8 cellular contexts compared by ENCODE assay signal in the genomic region with DNA sequence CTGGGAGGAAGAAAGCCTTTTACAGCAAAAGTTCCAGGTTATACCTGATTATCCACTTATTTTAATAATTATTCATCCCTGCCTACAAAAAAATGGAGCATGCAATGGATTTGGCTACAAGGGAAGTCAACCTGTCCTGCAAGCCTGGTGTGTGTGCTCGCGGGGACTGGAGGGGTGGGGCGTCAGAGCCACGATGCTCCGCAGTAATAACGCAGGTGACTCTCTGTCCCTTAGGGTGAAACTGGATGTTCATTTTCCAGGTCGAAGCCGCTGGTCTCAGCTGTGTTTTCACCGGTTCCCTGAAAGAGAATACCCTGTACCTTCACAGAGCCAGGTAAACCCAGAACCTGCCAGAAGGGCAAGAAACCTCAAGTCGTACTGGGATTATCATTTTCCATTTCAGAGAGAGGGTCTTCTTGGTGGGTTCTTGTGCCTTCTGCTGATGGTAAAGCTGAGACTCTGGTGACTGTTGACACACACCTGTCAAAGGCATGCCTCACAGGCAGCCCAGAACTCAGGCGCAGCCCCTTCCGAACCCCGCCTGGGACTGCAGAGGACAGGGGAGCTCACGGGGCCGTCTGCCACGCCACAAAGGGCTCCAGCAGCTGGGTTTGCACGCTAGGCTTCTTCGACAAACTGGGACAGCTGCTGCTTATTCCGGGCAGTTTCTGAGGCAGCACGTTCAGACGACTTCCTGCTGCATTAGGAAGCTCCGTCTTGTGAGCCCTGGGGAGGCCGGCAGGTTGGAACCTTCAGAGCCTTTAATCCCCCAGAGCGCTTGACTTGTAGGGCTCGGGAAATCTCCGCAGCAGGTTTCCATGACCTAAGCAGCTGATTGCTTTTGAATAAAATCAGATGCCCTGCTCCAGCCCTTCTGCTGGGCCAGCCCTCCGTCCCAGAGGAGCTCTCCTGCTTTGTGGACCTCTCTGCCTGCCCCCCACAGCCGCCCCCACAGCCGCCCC. TPM values are rescaled to one million over a fixed set of nuclear protein-coding genes. Genes with fewer than 3 reads are reported as not detected.
DNase-seq lines count a peak whose midpoint lies in the region; ATAC-seq and TF ChIP-seq lines count a peak whose summit lies in the region.

No MANE protein-coding gene starts in this region.

- 0 out of 22 replicates have a peak, but pooled peaks cover 0 to 4% (median 0%) of the 10 kb centered on the region in 11 experiments for H4K20me1 ChIP-seq in BLaER1 treated with 17β-estradiol and CSF1 and Interleukin-3, amounts not matched to agents 10 nM and 100 nM
- H4K20me1 ChIP-seq in mammary epithelial cell (ENCODE audit: insufficient read depth, low read length): no peaks in the 10 kb centered on the region

- CTCF ChIA-PET in mammary epithelial cell (lab: Charles Lee; ENCODE audit: low non-redundant PET): no interaction called here
- CTCF ChIA-PET in HEK293T (lab: Yijun Ruan, JAX): no interaction called here

- TF ChIP-seq POLR2A in GM19193 (IDR thresholded peaks at IDR 0.05; ENCODE audit: extremely low read depth, insufficient read depth, insufficient read length): peak; percentile 19

- H3K9ac ChIP-seq in BLaER1 treated with 17β-estradiol and CSF1 and Interleukin-3, amounts not matched to agents 10 nM and 100 nM: peak overlapping the region; percentile 6 to 58 (median 35); a peak in 17 of 22 replicates
- no peak overlapping the region for H3K9ac ChIP-seq in mammary epithelial cell (ENCODE audit: insufficient read depth, low read length)

- peaks cover 5% of the 10 kb centered on the region for H3K4me1 Mint-ChIP-seq in neural crest cell

- no peak overlapping the region for H3K27ac Mint-ChIP-seq in neural crest cell (ENCODE audit: unreplicated experiment)

- H3K9me3 Mint-ChIP-seq in neural crest cell: peaks cover 4% of the 10 kb centered on the region

- peak overlapping the region in 9 of 10 experiments; percentile 1 to 37 (median 22); a peak in 6 of 20 replicates for H3K4me3 ChIP-seq in BLaER1 treated with 17β-estradiol and CSF1 and Interleukin-3, amounts not matched to agents 10 nM and 100 nM
- H3K4me3 ChIP-seq in mammary epithelial cell (replicated peaks in 1 of 3; ENCODE audit: insufficient read depth in 1 of 3, low read depth in 2 of 3, low read length in 3 of 3): peak overlapping the region in 1 of 3 experiments; percentile 12

- no peaks in the 10 kb centered on the region for H3K36me3 ChIP-seq in BLaER1 treated with 17β-estradiol and CSF1 and Interleukin-3, amounts not matched to agents 10 nM and 100 nM
- no peaks in the 10 kb centered on the region for H3K36me3 ChIP-seq in mammary epithelial cell (ENCODE audit: insufficient read depth, low read length)

- peak overlapping the region; percentile 81 to 95 (median 89) for H3K4me2 ChIP-seq in BLaER1 treated with 17β-estradiol and CSF1 and Interleukin-3, amounts not matched to agents 10 nM and 100 nM
- H3K4me2 ChIP-seq in mammary epithelial cell (ENCODE audit: insufficient read depth, low read depth, low read length): peak overlapping the region; percentile 49

- dilution Hi-C loops in mammary epithelial cell (cut with HindIII; ENCODE audit: low sequenced_read_pairs): loop anchor here (5.0 kb wide), 1 partner anchor 49 kb away; no protein-coding TSS in a partner anchor

- H3K27me3 ChIP-seq in BLaER1 treated with 17β-estradiol and CSF1 and Interleukin-3, amounts not matched to agents 10 nM and 100 nM: peaks cover 0 to 35% (median 0%) of the 10 kb centered on the region in 11 experiments; a peak in 6 of 22 replicates
- H3K27me3 ChIP-seq in mammary epithelial cell (ENCODE audit: insufficient read depth, low read length): no peaks in the 10 kb centered on the region

- intact Hi-C loops in mammary epithelial cell (cut with micrococcal nuclease): no loop called here

- no peaks in the 10 kb centered on the region for H3K79me2 ChIP-seq in mammary epithelial cell (ENCODE audit: insufficient read depth, low read length)

- peak; percentile 53 for DNase-seq in NCI-H128 (lab: John Stamatoyannopoulos, UW; ENCODE audit: unreplicated experiment)
- no peak for DNase-seq in mammary epithelial cell
- peak; percentile 9 for DNase-seq in neural crest cell (ENCODE audit: low read depth, low spot score)
- DNase-seq in HEK293T (ENCODE audit: extremely low spot score): no peak

- TF ChIP-seq CTCF in mammary epithelial cell (conservative IDR thresholded peaks at IDR 0.05 in 1 of 2, IDR thresholded peaks at IDR 0.05 in 1 of 2; ENCODE audit: extremely low read depth in 1 of 2, insufficient read depth in 1 of 2, low read depth in 1 of 2, low read length in 2 of 2): no peak
- TF ChIP-seq CTCF in neural crest cell (conservative IDR thresholded peaks at IDR 0.05): no peak

- H3K27me3 Mint-ChIP-seq in neural crest cell (ENCODE audit: low read depth): peaks cover 31% of the 10 kb centered on the region

- POLR2A ChIA-PET in HEK293T (lab: Yijun Ruan, JAX): no interaction called here

- peaks cover 35 to 57% (median 49%) of the 10 kb centered on the region in 10 experiments for H3K4me1 ChIP-seq in BLaER1 treated with 17β-estradiol and CSF1 and Interleukin-3, amounts not matched to agents 10 nM and 100 nM
- H3K4me1 ChIP-seq in mammary epithelial cell (ENCODE audit: insufficient read depth, low read length): no peaks in the 10 kb centered on the region

- BruUV-seq in mammary epithelial cell (replicated peaks; lab: Mats Ljungman, UMichigan): no TSS peak

- ATAC-seq in GM21786 (IDR thresholded peaks at IDR 0.05; ENCODE audit: unreplicated experiment) (no peak), HG02571 (IDR thresholded peaks at IDR 0.05; ENCODE audit: unreplicated experiment) (no peak)

- H3K9me3 ChIP-seq in BLaER1 treated with 17β-estradiol and CSF1 and Interleukin-3, amounts not matched to agents 10 nM and 100 nM (replicated peaks in 1 of 11): peaks cover 4 to 10% (median 7%) of the 10 kb centered on the region in 11 experiments
- no peaks in the 10 kb centered on the region for H3K9me3 ChIP-seq in mammary epithelial cell (replicated peaks; ENCODE audit: insufficient read depth, low read length)

- no peaks in the 10 kb centered on the region for H3K36me3 Mint-ChIP-seq in neural crest cell (ENCODE audit: low read depth)

- H2AFZ ChIP-seq in mammary epithelial cell (ENCODE audit: low read depth, low read length): peak overlapping the region; percentile 64

- WGBS in mammary epithelial cell (ENCODE audit: low coverage, missing lambda C conversion rate): 7% methylated on average over 22 of the region's 29 CpGs

- H3K27ac ChIP-seq in BLaER1 treated with 17β-estradiol and CSF1 and Interleukin-3, amounts not matched to agents 10 nM and 100 nM: peak overlapping the region in 7 of 11 experiments; percentile 15 to 63 (median 46); a peak in 13 of 22 replicates
- no peak overlapping the region for H3K27ac ChIP-seq in mammary epithelial cell (ENCODE audit: insufficient read depth, low read depth, low read length)

- in situ Hi-C loops in mammary epithelial cell (cut with MboI; ENCODE audit: low sequenced_read_pairs in 2 of 2): no loop called here

- no peak overlapping the region for H3K4me3 Mint-ChIP-seq in neural crest cell

TF ChIP-seq in HEK293T, 16 proteins besides CTCF, POLR2A, EP300 and RAD21:
- TF ChIP-seq SP1 (IDR thresholded peaks at IDR 0.05): no peak
- no peak for TF ChIP-seq CTBP1 (IDR thresholded peaks at IDR 0.05; ENCODE audit: borderline replicate concordance)
- no peak for TF ChIP-seq LEF1 (IDR thresholded peaks at IDR 0.05; ENCODE audit: borderline replicate concordance)
- TF ChIP-seq ARNT (IDR thresholded peaks at IDR 0.05): no peak
- no peak for TF ChIP-seq SUZ12 (IDR thresholded peaks at IDR 0.05)
- no peak for TF ChIP-seq HDGF (IDR thresholded peaks at IDR 0.05; ENCODE audit: borderline replicate concordance)
- no peak for TF ChIP-seq ZNF384 (IDR thresholded peaks at IDR 0.05)
- TF ChIP-seq TARDBP (IDR thresholded peaks at IDR 0.05): no peak

RNA-seq across cellular contexts. Expression of a gene that starts 58.7 kb away (rescaled TPM):
- total RNA-seq in mammary epithelial cell (under 1 TPM in 1 of 2 donors, not detected in 1; 0.17 TPM), neural crest cell (not detected in 2 replicates)
- polyA plus RNA-seq in mammary epithelial cell: not detected
- polyA minus RNA-seq in mammary epithelial cell: not detected

Comparison
In these comparisons a context has a peak if more than half of its experiments do, and no peak if none do; other contexts are left out.
1. DNase-seq: peak in NCI-H128 (single experiment) and neural crest cell (single experiment); none in mammary epithelial cell (single experiment) and HEK293T (single experiment).